ENCODE assay signal across 1 cellular context in genomic region chr3:194548346-194549321, GRCh38.
TF ChIP-seq lines count a peak whose summit lies in the region.

No MANE protein-coding gene starts in this region.

TF ChIP-seq in GM23338, 12 proteins besides CTCF, POLR2A, EP300 and RAD21 (continued from another document):
- no peak for TF ChIP-seq ZNF462 (CRISPR knock-in tag; IDR thresholded peaks at IDR 0.05)
- no peak for TF ChIP-seq ETS1 (IDR thresholded peaks at IDR 0.05)
- no peak for TF ChIP-seq EZH2 (IDR thresholded peaks at IDR 0.05; ENCODE audit: low read depth, unreplicated experiment)
- TF ChIP-seq ZNF331 (CRISPR knock-in tag; IDR thresholded peaks at IDR 0.05; ENCODE audit: low read depth) = no peak
- no peak for TF ChIP-seq CREB1 (CRISPR knock-in tag; IDR thresholded peaks at IDR 0.05; ENCODE audit: low read depth)
- TF ChIP-seq ZNF114 (CRISPR knock-in tag; IDR thresholded peaks at IDR 0.05) = no peak
- TF ChIP-seq JUNB (IDR thresholded peaks at IDR 0.05; ENCODE audit: unreplicated experiment) = no peak
